14 cellular contexts compared by ENCODE assay signal in the genomic region with DNA sequence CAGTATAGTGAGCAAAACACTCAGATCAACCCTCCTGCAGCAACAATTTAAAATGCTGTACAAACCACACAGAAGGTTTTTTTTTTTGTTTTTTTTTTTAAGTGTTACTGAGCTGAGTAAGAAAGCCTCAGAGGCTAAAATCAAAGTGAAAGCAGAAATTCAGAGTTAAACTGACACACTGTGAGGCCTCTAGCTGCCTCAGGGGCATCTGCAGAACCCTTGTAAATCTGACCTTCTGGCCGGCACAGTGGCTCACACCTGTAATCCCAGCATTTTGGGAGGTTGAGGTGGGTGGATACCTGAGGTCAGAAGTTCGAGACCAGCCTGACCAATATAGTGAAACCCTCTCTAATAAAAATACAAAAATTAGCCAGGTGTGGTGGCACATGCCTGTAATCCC. TPM values are rescaled to one million over a fixed set of nuclear protein-coding genes. Genes with fewer than 3 reads are reported as not detected.
DNase-seq lines count a peak whose midpoint lies in the region; ATAC-seq, FAIRE-seq and TF ChIP-seq lines count a peak whose summit lies in the region.
"Had no signal": no experiment of that assay in that cellular context is flagged by ENCODE, and none has a peak within 500 bp of the region (broad histone marks: within the 10 kb centered on the region; RNA-seq: fewer than 3 reads in every experiment).

No MANE protein-coding gene starts in this region.

- H3F3A ChIP-seq in PC-3 (ENCODE audit: low read length, unreplicated experiment), result no peaks in the 10 kb centered on the region

- no TSS peak for BruUV-seq in PC-3 (replicated peaks; lab: Mats Ljungman, UMichigan)

- POLR2A ChIA-PET in activated B cell treated with CpG ODN at 0.5 μM for 24 hours (lab: Charles Lee), result interaction anchor here (0.7 to 0.9 kb wide), 3 partner anchors 66 to 1229 kb away, joined by 3 to 6 read pairs (median 4); no protein-coding TSS in a partner anchor
- POLR2A ChIA-PET in PC-3 (lab: Charles Lee; ENCODE audit: unreplicated experiment), result interaction anchor here (0.6 to 0.7 kb wide), 2 partner anchors 14 to 22 kb away, joined by 4 to 20 read pairs; no protein-coding TSS in a partner anchor

- H3K9me3 Mint-ChIP-seq in activated B cell treated with CpG ODN at 0.5 μM for 24 hours, result no peaks in the 10 kb centered on the region
- H3K9me3 Mint-ChIP-seq: HFFc6 had no signal

- peaks cover 0 to 22% (median 0%) of the 10 kb centered on the region in 11 experiments; a peak in 6 of 22 replicates for H3K36me3 ChIP-seq in BLaER1 treated with 17β-estradiol and CSF1 and Interleukin-3, amounts not matched to agents 10 nM and 100 nM
- no peaks in the 10 kb centered on the region for H3K36me3 ChIP-seq in PC-3 (ENCODE audit: low read depth, low read length)

- H3K4me1 Mint-ChIP-seq in activated B cell treated with CpG ODN at 0.5 μM for 24 hours, result peaks cover 17% of the 10 kb centered on the region

- H3K9ac ChIP-seq in BLaER1 treated with 17β-estradiol and CSF1 and Interleukin-3, amounts not matched to agents 10 nM and 100 nM, result no peak overlapping the region; a peak in 1 of 22 replicates
- H3K9ac ChIP-seq in PC-3 (ENCODE audit: low read length), result no peak overlapping the region

- DNase-seq in activated B cell treated with CpG ODN at 0.5 μM for 24 hours (no peak), SK-N-DZ (ENCODE audit: low spot score) (no peak), PC-3 (no peak), NCI-H2171 treated with DMSO at 0.1 percent for 48 hours (lab: John Stamatoyannopoulos, UW) (no peak), urothelium cell line (ENCODE audit: low spot score) (no peak)
- DNase-seq: C1 segment of cervical spinal cord; HFFc6; KBM-7; NCI-H345; occipital lobe; stimulated activated CD4-positive, alpha-beta T cell treated with anti-CD3 and anti-CD28 coated beads, Interleukin-4, amount 100 ng/mL, for 1 hour had no signal

- no peak for FAIRE-seq in urothelium cell line (lab: Jason Lieb, UNC)

- H3K4me3 Mint-ChIP-seq in activated B cell treated with CpG ODN at 0.5 μM for 24 hours, result no peak overlapping the region
- H3K4me3 Mint-ChIP-seq: HFFc6 had no signal

- no peak for TF ChIP-seq CTCF in activated B cell treated with CpG ODN at 0.5 μM for 24 hours (IDR thresholded peaks at IDR 0.05)
- no peak for TF ChIP-seq CTCF in PC-3 (conservative IDR thresholded peaks at IDR 0.05; ENCODE audit: low read depth, low read length)

- ATAC-seq in GM18861 (IDR thresholded peaks at IDR 0.05; ENCODE audit: unreplicated experiment) (peak; percentile 52), HG02884 (IDR thresholded peaks at IDR 0.05; ENCODE audit: unreplicated experiment) (peak; percentile 59), activated B cell treated with CpG ODN at 0.5 μM for 24 hours (ENCODE audit: low read depth) (peak; percentile 32), PC-3 (no peak)

- H3K27me3 Mint-ChIP-seq in activated B cell treated with CpG ODN at 0.5 μM for 24 hours, result no peaks in the 10 kb centered on the region

- no peaks in the 10 kb centered on the region for H3K79me2 ChIP-seq in PC-3 (ENCODE audit: low read length)

- H3K9me3 ChIP-seq in BLaER1 treated with 17β-estradiol and CSF1 and Interleukin-3, amounts not matched to agents 10 nM and 100 nM (replicated peaks in 1 of 11), result peaks cover 0 to 29% (median 16%) of the 10 kb centered on the region in 11 experiments; a peak in 14 of 22 replicates
- no peaks in the 10 kb centered on the region for H3K9me3 ChIP-seq in PC-3 (ENCODE audit: low read length)

- peak overlapping the region in 7 of 11 experiments; percentile 3 to 39 (median 25); a peak in 6 of 22 replicates for H3K4me2 ChIP-seq in BLaER1 treated with 17β-estradiol and CSF1 and Interleukin-3, amounts not matched to agents 10 nM and 100 nM
- no peak overlapping the region for H3K4me2 ChIP-seq in PC-3 (ENCODE audit: low read length)

- H3K27me3 ChIP-seq in BLaER1 treated with 17β-estradiol and CSF1 and Interleukin-3, amounts not matched to agents 10 nM and 100 nM, result no peaks in the 10 kb centered on the region
- H3K27me3 ChIP-seq in PC-3 (ENCODE audit: low read length), result no peaks in the 10 kb centered on the region

- H3K4me3 ChIP-seq in BLaER1 treated with 17β-estradiol and CSF1 and Interleukin-3, amounts not matched to agents 10 nM and 100 nM, result no peak overlapping the region
- no peak overlapping the region for H3K4me3 ChIP-seq in PC-3 (ENCODE audit: low read length)

- H3K27ac ChIP-seq in BLaER1 treated with 17β-estradiol and CSF1 and Interleukin-3, amounts not matched to agents 10 nM and 100 nM, result no peak overlapping the region; a peak in 1 of 22 replicates
- H3K27ac ChIP-seq in PC-3 (ENCODE audit: low read length), result no peak overlapping the region

- no peak overlapping the region for H2AFZ ChIP-seq in PC-3 (ENCODE audit: low read length)

- intact Hi-C loops in activated B cell treated with CpG ODN at 0.5 μM for 24 hours (cut with micrococcal nuclease), result loop anchor here (1.0 kb wide), 1 partner anchor 10 kb away; no protein-coding TSS in a partner anchor
- intact Hi-C loops in PC-3 (cut with micrococcal nuclease), result no loop called here

- no peaks in the 10 kb centered on the region for H3K9me2 ChIP-seq in PC-3 (replicated peaks; ENCODE audit: low read length)

- CTCF ChIA-PET in activated B cell treated with CpG ODN at 0.5 μM for 24 hours (lab: Charles Lee) (interaction anchor here (1.4 kb wide), 1 partner anchor 13 kb away, joined by 7 read pairs; no protein-coding TSS in a partner anchor), PC-3 (lab: Charles Lee) (interaction anchor here (0.6 kb wide), 1 partner anchor 30 kb away, joined by 3 read pairs; no protein-coding TSS in a partner anchor)

- no peaks in the 10 kb centered on the region for H3K36me3 Mint-ChIP-seq in activated B cell treated with CpG ODN at 0.5 μM for 24 hours (ENCODE audit: low read depth)

- H3K27ac Mint-ChIP-seq in activated B cell treated with CpG ODN at 0.5 μM for 24 hours, result no peak overlapping the region
- H3K27ac Mint-ChIP-seq: HFFc6 had no signal

- H4K20me1 ChIP-seq in BLaER1 treated with 17β-estradiol and CSF1 and Interleukin-3, amounts not matched to agents 10 nM and 100 nM, result no peaks in the 10 kb centered on the region
- no peaks in the 10 kb centered on the region for H4K20me1 ChIP-seq in PC-3 (ENCODE audit: low read length)

- H3K4me1 ChIP-seq in BLaER1 treated with 17β-estradiol and CSF1 and Interleukin-3, amounts not matched to agents 10 nM and 100 nM, result peaks cover 11 to 27% (median 19%) of the 10 kb centered on the region in 10 experiments; a peak in 19 of 20 replicates
- no peaks in the 10 kb centered on the region for H3K4me1 ChIP-seq in PC-3 (ENCODE audit: insufficient read depth, low read length)

RNA-seq across cellular contexts. Expression of gene GNA12, which starts 7.4 kb away (rescaled TPM):
- total RNA-seq in activated B cell treated with CpG ODN at 0.5 μM for 24 hours (52.3 and 54.6 TPM in 2 replicates), PC-3 (2014; rRNA removed) (15.0 and 26.8 TPM in 2 replicates)
- 11.6 and 14.4 TPM in 2 replicates for polyA plus RNA-seq in SK-N-DZ (2014; cell fraction: cytosol; rRNA removed)
- 5.5 and 9.0 TPM in 2 replicates for polyA plus RNA-seq in SK-N-DZ (2014; cell fraction: nucleus; rRNA removed)
